In the genomic region with DNA sequence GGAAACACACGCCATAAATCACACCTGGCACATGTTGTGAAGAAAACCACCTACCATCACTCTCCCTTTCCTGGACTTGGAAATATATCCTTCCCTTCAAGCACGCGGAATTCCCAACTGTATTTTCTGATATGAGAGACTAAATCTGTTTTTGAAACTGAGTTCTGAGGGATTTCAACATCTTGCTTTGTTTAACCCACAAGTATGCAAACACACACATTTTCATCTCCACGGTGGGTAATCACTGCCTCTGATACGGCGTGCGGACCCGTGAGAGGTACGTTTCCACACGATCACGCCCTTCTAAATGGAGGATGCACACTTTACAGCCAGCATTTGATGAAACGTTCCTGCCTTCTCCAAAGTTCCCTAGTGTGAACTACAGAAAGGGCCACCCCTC, we compare ENCODE assay signal across 20 cellular contexts.
DNase-seq lines count a peak whose midpoint lies in the region; ATAC-seq and TF ChIP-seq lines count a peak whose summit lies in the region.
"Had no signal": no experiment of that assay in that cellular context is flagged by ENCODE, and none has a peak within 500 bp of the region (broad histone marks: within the 10 kb centered on the region; RNA-seq: fewer than 3 reads in every experiment).

No MANE protein-coding gene starts in this region.

- peaks cover 100% of the 10 kb centered on the region for H3K79me2 ChIP-seq in GM23338 (replicated peaks; ENCODE audit: insufficient read depth)

- peaks cover 51% of the 10 kb centered on the region for H4K20me1 ChIP-seq in GM23338 (replicated peaks; ENCODE audit: insufficient read depth)

- TF ChIP-seq CTCF in GM23338 (conservative IDR thresholded peaks at IDR 0.05; ENCODE audit: low read depth in 2 of 2): no peak
- TF ChIP-seq CTCF in RWPE1 (conservative IDR thresholded peaks at IDR 0.05; ENCODE audit: low read depth): no peak
- TF ChIP-seq CTCF in endothelial cell (IDR thresholded peaks at IDR 0.05; ENCODE audit: unreplicated experiment): no peak
- TF ChIP-seq CTCF in progenitor cell of endocrine pancreas (IDR thresholded peaks at IDR 0.05; ENCODE audit: unreplicated experiment): no peak

- no peaks in the 10 kb centered on the region for H3K27me3 ChIP-seq in GM23338 (ENCODE audit: insufficient read depth)
- H3K27me3 ChIP-seq: heart right ventricle, Peyer's patch had no signal

- H3K27ac Mint-ChIP-seq in GM23338 (peak overlapping the region; percentile 90), endothelial cell (ENCODE audit: unreplicated experiment) (peak overlapping the region; percentile 26), progenitor cell of endocrine pancreas (peak overlapping the region; percentile 43)
- H3K27ac Mint-ChIP-seq: activated CD8-positive, alpha-beta T cell treated with anti-CD3 and anti-CD28 coated beads, Interleukin-2, amount 10 ng/mL, durations not matched to agents 7 days and 5 days; activated naive CD4-positive, alpha-beta T cell treated with anti-CD3 and anti-CD28 coated beads, Interleukin-2, amount 50 U/mL, for 72 hours; naive thymus-derived CD8-positive, alpha-beta T cell had no signal

- DNase-seq in GM23338 (ENCODE audit: low spot score) (no peak), RWPE1 (ENCODE audit: low spot score) (no peak), endothelial cell (ENCODE audit: low spot score) (no peak), progenitor cell of endocrine pancreas (ENCODE audit: low spot score, unreplicated experiment) (no peak)
- DNase-seq in stimulated activated naive CD8-positive, alpha-beta T cell treated with anti-CD3 and anti-CD28 coated beads, Interleukin-15, Interleukin-2, amounts not matched to agents 100 U/mL and 50 U/mL, for 24 hours: no peak
- DNase-seq in stimulated activated CD4-positive, alpha-beta T cell treated with anti-CD3 and anti-CD28 coated beads, Interleukin-1b, Interleukin-23, amount 100 ng/mL, for 48 hours: no peak
- DNase-seq: activated CD8-positive, alpha-beta T cell treated with anti-CD3 and anti-CD28 coated beads, Interleukin-2, amount 10 ng/mL, durations not matched to agents 7 days and 5 days; activated T-cell treated with anti-CD3 and anti-CD28 coated beads, Interleukin-2, amount 50 U/mL, for 48 hours; GF-D8; heart right ventricle; islet precursor cell; NCI-H1436 treated with DMSO at 0.1 percent for 48 hours; NCI-H2171 treated with DMSO at 0.1 percent for 48 hours; Peyer's patch had no signal

- H3K4me3 Mint-ChIP-seq in GM23338: no peak overlapping the region; the same call in 2 of the 3 replicates
- no peak overlapping the region for H3K4me3 Mint-ChIP-seq in endothelial cell (ENCODE audit: unreplicated experiment)
- H3K4me3 Mint-ChIP-seq in progenitor cell of endocrine pancreas (ENCODE audit: low read depth): no peak overlapping the region
- H3K4me3 Mint-ChIP-seq: activated CD8-positive, alpha-beta T cell treated with anti-CD3 and anti-CD28 coated beads, Interleukin-2, amount 10 ng/mL, durations not matched to agents 7 days and 5 days; naive thymus-derived CD8-positive, alpha-beta T cell had no signal

- peaks cover 39% of the 10 kb centered on the region for H3K4me1 ChIP-seq in GM23338 (ENCODE audit: insufficient read depth)

- H3K9me2 ChIP-seq in GM23338 (ENCODE audit: insufficient read depth): no peaks in the 10 kb centered on the region

- no peak overlapping the region for H3K4me2 ChIP-seq in GM23338

- ATAC-seq in GM23338 (no peak), GM18517 (IDR thresholded peaks at IDR 0.05; ENCODE audit: unreplicated experiment) (no peak), HG02884 (IDR thresholded peaks at IDR 0.05; ENCODE audit: unreplicated experiment) (no peak)
- ATAC-seq in stimulated activated naive CD8-positive, alpha-beta T cell treated with anti-CD3 and anti-CD28 coated beads, Interleukin-15, Interleukin-2, amounts not matched to agents 100 U/mL and 50 U/mL, for 24 hours: no peak
- ATAC-seq: activated CD8-positive, alpha-beta T cell treated with anti-CD3 and anti-CD28 coated beads, Interleukin-2, amount 10 ng/mL, durations not matched to agents 7 days and 5 days; activated naive CD4-positive, alpha-beta T cell treated with anti-CD3 and anti-CD28 coated beads, Interleukin-2, amount 50 U/mL, for 72 hours; esophagus mucosa; naive thymus-derived CD8-positive, alpha-beta T cell had no signal

- no peak overlapping the region for H3K27ac ChIP-seq in GM23338 (ENCODE audit: low read depth)
- H3K27ac ChIP-seq in RWPE1: peak overlapping the region; percentile 27
- H3K27ac ChIP-seq: Peyer's patch had no signal

- H3K9me3 Mint-ChIP-seq in GM23338 (peaks cover 12% of the 10 kb centered on the region), endothelial cell (ENCODE audit: unreplicated experiment) (no peaks in the 10 kb centered on the region), progenitor cell of endocrine pancreas (ENCODE audit: low read depth) (no peaks in the 10 kb centered on the region)
- H3K9me3 Mint-ChIP-seq: activated naive CD4-positive, alpha-beta T cell treated with anti-CD3 and anti-CD28 coated beads, Interleukin-2, amount 50 U/mL, for 72 hours; naive thymus-derived CD8-positive, alpha-beta T cell had no signal

- H3F3A ChIP-seq in GM23338 (replicated peaks; ENCODE audit: low read depth): no peaks in the 10 kb centered on the region

- H3K36me3 Mint-ChIP-seq in GM23338 (ENCODE audit: low read depth) (peaks cover 74% of the 10 kb centered on the region), endothelial cell (ENCODE audit: low read depth, unreplicated experiment) (peaks cover 57% of the 10 kb centered on the region), progenitor cell of endocrine pancreas (ENCODE audit: insufficient read depth) (peaks cover 29% of the 10 kb centered on the region)
- H3K36me3 Mint-ChIP-seq: activated naive CD4-positive, alpha-beta T cell treated with anti-CD3 and anti-CD28 coated beads, Interleukin-2, amount 50 U/mL, for 72 hours; naive thymus-derived CD8-positive, alpha-beta T cell had no signal

- no peak overlapping the region for H2AFZ ChIP-seq in GM23338

- H3K4me3 ChIP-seq in GM23338: no peak overlapping the region
- H3K4me3 ChIP-seq: Peyer's patch, prostate gland had no signal

- H3K4me1 Mint-ChIP-seq in GM23338: peaks cover 67% of the 10 kb centered on the region
- H3K4me1 Mint-ChIP-seq in endothelial cell (ENCODE audit: unreplicated experiment): peaks cover 42% of the 10 kb centered on the region
- H3K4me1 Mint-ChIP-seq in progenitor cell of endocrine pancreas (ENCODE audit: low read depth): peaks cover 54% of the 10 kb centered on the region

- CTCF ChIA-PET in RWPE1 (lab: Yijun Ruan, JAX): interaction anchor here (0.6 kb wide), 1 partner anchor 377 kb away, joined by 3 read pairs; no protein-coding TSS in a partner anchor

- no peaks in the 10 kb centered on the region; the same call in none of the 2 replicates for H3K36me3 ChIP-seq in GM23338 (ENCODE audit: insufficient read depth)
- H3K36me3 ChIP-seq: prostate gland had no signal

- H3K27me3 Mint-ChIP-seq in GM23338 (ENCODE audit: insufficient read depth, low read depth, poor library complexity) (peaks cover 15% of the 10 kb centered on the region), endothelial cell (ENCODE audit: unreplicated experiment) (peaks cover 12% of the 10 kb centered on the region), progenitor cell of endocrine pancreas (no peaks in the 10 kb centered on the region)

- POLR2A ChIA-PET in RWPE1 (lab: Yijun Ruan, JAX; ENCODE audit: low non-redundant PET): no interaction called here

TF ChIP-seq in GM23338, 12 proteins besides CTCF, POLR2A, EP300 and RAD21 (continues in another document):
- no peak for TF ChIP-seq POLR2AphosphoS5 (IDR thresholded peaks at IDR 0.05; ENCODE audit: low read depth)
- no peak for TF ChIP-seq EZH2phosphoT487 (IDR thresholded peaks at IDR 0.05; ENCODE audit: unreplicated experiment)
- no peak for TF ChIP-seq EZH2 (IDR thresholded peaks at IDR 0.05; ENCODE audit: low read depth, unreplicated experiment)
- no peak for TF ChIP-seq NANOG (IDR thresholded peaks at IDR 0.05; ENCODE audit: borderline replicate concordance)
- TF ChIP-seq, protein P1, sequence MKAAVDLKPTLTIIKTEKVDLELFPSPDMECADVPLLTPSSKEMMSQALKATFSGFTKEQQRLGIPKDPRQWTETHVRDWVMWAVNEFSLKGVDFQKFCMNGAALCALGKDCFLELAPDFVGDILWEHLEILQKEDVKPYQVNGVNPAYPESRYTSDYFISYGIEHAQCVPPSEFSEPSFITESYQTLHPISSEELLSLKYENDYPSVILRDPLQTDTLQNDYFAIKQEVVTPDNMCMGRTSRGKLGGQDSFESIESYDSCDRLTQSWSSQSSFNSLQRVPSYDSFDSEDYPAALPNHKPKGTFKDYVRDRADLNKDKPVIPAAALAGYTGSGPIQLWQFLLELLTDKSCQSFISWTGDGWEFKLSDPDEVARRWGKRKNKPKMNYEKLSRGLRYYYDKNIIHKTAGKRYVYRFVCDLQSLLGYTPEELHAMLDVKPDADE (IDR thresholded peaks at IDR 0.05): no peak

Comparison
In these comparisons a context has a peak if more than half of its experiments do, and no peak if none do; other contexts are left out.
1. H3K27ac Mint-ChIP-seq: peak in every context shown above with its lines; median percentile 90 in GM23338; 43 in progenitor cell of endocrine pancreas; 26 in endothelial cell.